ENCODE assay signal across 7 cellular contexts in the genomic region with DNA sequence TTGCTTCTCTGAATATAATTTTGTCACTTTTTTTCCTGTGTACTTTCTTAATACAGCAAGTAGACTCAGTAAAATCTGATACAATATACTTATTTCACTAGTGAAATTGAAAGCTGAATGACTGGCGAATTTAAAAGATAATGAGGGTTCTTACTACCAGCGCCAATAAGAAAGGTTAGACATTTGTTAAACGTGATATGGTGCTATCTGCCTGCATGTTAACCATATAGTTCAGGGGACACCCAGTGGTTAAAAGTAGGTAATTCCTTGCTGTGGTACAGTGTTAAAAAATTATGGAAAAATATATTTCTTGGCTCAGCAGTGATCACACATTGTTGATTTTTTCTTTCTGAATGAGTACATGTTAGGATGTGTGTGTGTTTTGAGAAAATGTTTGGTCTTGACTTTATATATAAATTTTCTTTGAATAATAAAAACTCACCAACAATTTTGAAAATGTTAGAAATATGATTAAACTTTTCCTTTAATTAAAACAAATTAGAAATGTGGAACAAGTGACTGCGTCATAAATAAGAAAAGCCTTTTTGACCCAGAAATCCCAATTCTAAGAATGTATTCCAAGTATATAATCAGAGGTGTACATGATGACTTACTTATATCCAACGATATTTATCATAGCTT. TPM values are rescaled to one million over a fixed set of nuclear protein-coding genes. Genes with fewer than 3 reads are reported as not detected.
DNase-seq lines count a peak whose midpoint lies in the region; ATAC-seq and TF ChIP-seq lines count a peak whose summit lies in the region.

No MANE protein-coding gene starts in this region.

- H3K4me3 ChIP-seq in osteoblast (ENCODE audit: insufficient read depth, low read length): peak overlapping the region; percentile 50

- peak; percentile 83 for ATAC-seq in GM21390 (IDR thresholded peaks at IDR 0.05; ENCODE audit: unreplicated experiment)
- ATAC-seq in esophagus mucosa: peak; percentile 64

- H4K20me1 ChIP-seq in osteoblast (ENCODE audit: insufficient read depth, low read length): no peaks in the 10 kb centered on the region

- DNase-seq in G401 (ENCODE audit: low spot score): peak; percentile 51
- DNase-seq in HT1080 (ENCODE audit: low read depth): peak; percentile 56
- DNase-seq in SHP77 (lab: John Stamatoyannopoulos, UW): peak; percentile 10 to 46
- peak; percentile 23 for DNase-seq in osteoblast (ENCODE audit: insufficient read length, low spot score, missing footprints)
- no peak for DNase-seq in OCI-M2 (lab: John Stamatoyannopoulos, UW; ENCODE audit: unreplicated experiment)

- H3K36me3 ChIP-seq in osteoblast (ENCODE audit: insufficient read depth, low read length): peaks cover 4% of the 10 kb centered on the region

- H3K27ac ChIP-seq in osteoblast (ENCODE audit: low read depth, low read length): peak overlapping the region; percentile 54

- peak overlapping the region; percentile 77 for H3K4me2 ChIP-seq in osteoblast (ENCODE audit: insufficient read depth, low read length)

- in situ Hi-C loops in G401 (cut with HindIII; ENCODE audit: low sequenced_read_pairs): no loop called here

- H2AFZ ChIP-seq in osteoblast (ENCODE audit: low read length): no peak overlapping the region

- H3K4me1 ChIP-seq in osteoblast (ENCODE audit: insufficient read depth, low read length): peaks cover 32% of the 10 kb centered on the region

- peak; percentile 70 for TF ChIP-seq CTCF in osteoblast (IDR thresholded peaks at IDR 0.05; ENCODE audit: extremely low read depth, low read depth, low read length)

- no peaks in the 10 kb centered on the region for H3K9me3 ChIP-seq in osteoblast (ENCODE audit: low read depth, low read length)

- H3K27me3 ChIP-seq in osteoblast (ENCODE audit: insufficient read depth, low read length): no peaks in the 10 kb centered on the region

- H3K79me2 ChIP-seq in osteoblast (ENCODE audit: insufficient read depth, low read length): peaks cover 71% of the 10 kb centered on the region

RNA-seq across cellular contexts. Expression of gene CAST, which starts 25.8 kb away (rescaled TPM):
- 52.0 and 59.1 TPM in 2 replicates for total RNA-seq in G401 (2014; rRNA removed; shearing (Covaris generic))
- 110 and 123 TPM in 2 replicates for total RNA-seq in HT1080 (2014; rRNA removed; shearing (Covaris generic))
- polyA plus RNA-seq in HT1080 (2015; cell fraction: cytosol; rRNA removed): 133 and 171 TPM in 2 replicates
- polyA plus RNA-seq in HT1080 (2015; cell fraction: nucleus; rRNA removed): 177 and 204 TPM in 2 replicates
- total RNA-seq in esophagus mucosa: 433 TPM
- total RNA-seq in osteoblast: 278 and 281 TPM in 2 replicates
